Comparison of ENCODE assay signal across 13 cellular contexts in the genomic region with DNA sequence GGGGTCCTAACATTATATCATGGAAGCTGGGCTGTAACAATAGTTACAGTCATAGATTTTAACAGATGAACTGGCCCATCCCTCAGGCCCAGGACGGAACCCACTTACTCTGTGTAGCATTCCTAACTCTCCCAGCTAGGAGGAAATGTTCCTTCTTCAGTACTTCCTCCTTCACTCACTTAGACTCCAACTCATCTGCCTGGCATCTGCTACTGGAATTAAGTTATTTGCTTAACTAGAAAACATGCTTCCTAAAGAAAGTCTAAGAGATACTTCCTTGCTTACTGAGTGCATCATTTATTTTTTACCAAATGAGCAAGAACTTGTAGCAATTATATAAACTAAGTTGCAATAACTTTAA. TPM values are rescaled to one million over a fixed set of nuclear protein-coding genes. Genes with fewer than 3 reads are reported as not detected.
DNase-seq lines count a peak whose midpoint lies in the region; ATAC-seq, FAIRE-seq and TF ChIP-seq lines count a peak whose summit lies in the region.
"Had no signal": no experiment of that assay in that cellular context is flagged by ENCODE, and none has a peak within 500 bp of the region (broad histone marks: within the 10 kb centered on the region; RNA-seq: fewer than 3 reads in every experiment).

No MANE protein-coding gene starts in this region.

- BruUV-seq in endothelial cell of umbilical vein (replicated peaks; lab: Mats Ljungman, UMichigan): no TSS peak

- dilution Hi-C loops in endothelial cell of umbilical vein (cut with MboI; ENCODE audit: extremely low pct_ligation_motif_present, low sequenced_read_pairs): no loop called here

- CTCF ChIA-PET in AG04449 (lab: Yijun Ruan, JAX) (interaction anchor here (0.6 to 4.4 kb wide), 7 partner anchors 12 to 354 kb away, joined by 3 to 30 read pairs (median 6); no protein-coding TSS in a partner anchor), endothelial cell of umbilical vein (lab: Charles Lee) (interaction anchor here (0.8 to 1.3 kb wide), 6 partner anchors 11 to 194 kb away, joined by 3 to 6 read pairs (median 3); partner anchors contain the start of gene GCLC)

- TF ChIP-seq CTCF in AG04449 (IDR thresholded peaks at IDR 0.05; ENCODE audit: insufficient read depth, low read length, missing control alignments): no peak
- TF ChIP-seq CTCF in endothelial cell of umbilical vein (IDR thresholded peaks at IDR 0.05; ENCODE audit: extremely low read depth in 1 of 2, insufficient read depth in 1 of 2, low read depth in 1 of 2, low read length in 2 of 2): no peak

- no peaks in the 10 kb centered on the region for H4K20me1 ChIP-seq in endothelial cell of umbilical vein (replicated peaks; ENCODE audit: control insufficient read depth, extremely low read depth, insufficient read depth, low read length)

- no peak overlapping the region for H2AFZ ChIP-seq in endothelial cell of umbilical vein (ENCODE audit: low read depth, low read length)

- POLR2A ChIA-PET in AG04449 (lab: Yijun Ruan, JAX) (interaction anchor here (0.6 to 0.8 kb wide), 3 partner anchors 24 to 91 kb away, joined by 3 read pairs; no protein-coding TSS in a partner anchor), endothelial cell of umbilical vein (lab: Charles Lee) (no interaction called here)

- H3K27me3 ChIP-seq in endothelial cell of umbilical vein (ENCODE audit: control insufficient read depth in 2 of 2, insufficient read depth in 2 of 2, low read length in 2 of 2) (no peaks in the 10 kb centered on the region), muscle layer of colon (ENCODE audit: control insufficient read depth in 1 of 2, insufficient read depth in 2 of 2, low read length in 2 of 2) (no peaks in the 10 kb centered on the region)

- H3K36me3 ChIP-seq in endothelial cell of umbilical vein (ENCODE audit: control insufficient read depth in 2 of 2, extremely low read depth in 1 of 2, insufficient read depth in 2 of 2, low read length in 2 of 2): peaks cover 1 to 3% of the 10 kb centered on the region in 2 experiments
- H3K36me3 ChIP-seq in muscle layer of colon (ENCODE audit: insufficient read depth, low read length): peaks cover 13% of the 10 kb centered on the region

- no peak overlapping the region for H3K27ac ChIP-seq in endothelial cell of umbilical vein (ENCODE audit: insufficient read depth, low read depth, low read length)
- peak overlapping the region; percentile 54 for H3K27ac ChIP-seq in muscle layer of colon (ENCODE audit: low read depth, low read length)
- H3K27ac ChIP-seq: KMS-11 had no signal

- H3K4me2 ChIP-seq in endothelial cell of umbilical vein (ENCODE audit: insufficient read depth, low read length): peak overlapping the region; percentile 55
- H3K4me2 ChIP-seq: KMS-11 had no signal

- peak; percentile 21 for FAIRE-seq in endothelial cell of umbilical vein (lab: Jason Lieb, UNC)
- FAIRE-seq: colon had no signal

- no peak for TF ChIP-seq POLR2A in endothelial cell of umbilical vein (IDR thresholded peaks at IDR 0.05; ENCODE audit: low read depth, low read length)

- H3K4me3 ChIP-seq in AG04449 (ENCODE audit: low read depth, low read length) (no peak overlapping the region), endothelial cell of umbilical vein (replicated peaks in 1 of 3; ENCODE audit: insufficient read depth in 1 of 3, low read depth in 1 of 3, low read length in 3 of 3) (no peak overlapping the region), muscle layer of colon (ENCODE audit: low read depth in 1 of 2, low read length in 2 of 2) (no peak overlapping the region)

- intact Hi-C loops in endothelial cell of umbilical vein (cut with micrococcal nuclease): no loop called here

- H3K9me3 ChIP-seq in endothelial cell of umbilical vein (replicated peaks; ENCODE audit: control insufficient read depth, insufficient read depth, low read length): no peaks in the 10 kb centered on the region
- H3K9me3 ChIP-seq in muscle layer of colon (ENCODE audit: low read length): no peaks in the 10 kb centered on the region

- peak; percentile 45 for DNase-seq in AG04449 (ENCODE audit: low read depth, low spot score)
- DNase-seq in NCI-H226: peak; percentile 47
- peak; percentile 43 for DNase-seq in endothelial cell of umbilical vein (ENCODE audit: low read depth, low spot score)
- no peak for DNase-seq in NCI-H2196 (lab: John Stamatoyannopoulos, UW; ENCODE audit: unreplicated experiment)
- no peak for DNase-seq in NCI-H524 treated with DMSO at 0.1 percent for 48 hours (lab: John Stamatoyannopoulos, UW)
- no peak for DNase-seq in SHP77 treated with DMSO at 0.1 percent for 48 hours (lab: John Stamatoyannopoulos, UW)
- DNase-seq: CD4-positive, alpha-beta T cell; NCI-H526; posterior cingulate gyrus had no signal

- H3K9ac ChIP-seq in endothelial cell of umbilical vein (replicated peaks; ENCODE audit: extremely low read depth, insufficient read depth, low read length) (no peak overlapping the region), muscle layer of colon (ENCODE audit: low read length) (no peak overlapping the region)
- H3K9ac ChIP-seq: KMS-11 had no signal

- peaks cover 3% of the 10 kb centered on the region for H3K79me2 ChIP-seq in endothelial cell of umbilical vein (ENCODE audit: control insufficient read depth, insufficient read depth, low read length)

- H3K9me1 ChIP-seq in endothelial cell of umbilical vein (replicated peaks; ENCODE audit: control insufficient read depth, extremely low read depth, insufficient read depth, low read length): no peaks in the 10 kb centered on the region

- peaks cover 13% of the 10 kb centered on the region for H3K4me1 ChIP-seq in endothelial cell of umbilical vein (ENCODE audit: control insufficient read depth, extremely low read depth, insufficient read depth, low read length)
- H3K4me1 ChIP-seq in muscle layer of colon (ENCODE audit: insufficient read depth, low read length): peaks cover 58% of the 10 kb centered on the region

- ATAC-seq in HG02938 (IDR thresholded peaks at IDR 0.05; ENCODE audit: unreplicated experiment): no peak

TF ChIP-seq in endothelial cell of umbilical vein, 7 proteins besides CTCF, POLR2A, EP300 and RAD21:
- TF ChIP-seq FOS (IDR thresholded peaks at IDR 0.05; ENCODE audit: borderline replicate concordance, insufficient read depth, low read length) (peak; percentile 30), JUN (IDR thresholded peaks at IDR 0.05; ENCODE audit: borderline replicate concordance, insufficient read depth, insufficient read length, low read depth) (no peak)
TF ChIP-seq in endothelial cell of umbilical vein: peak in this region for 1.

RNA-seq across cellular contexts. Expression of gene GCLC, which starts 20.5 kb away (rescaled TPM):
- 17.3 and 22.8 TPM in 2 replicates for total RNA-seq in endothelial cell of umbilical vein
- 7.2 and 7.3 TPM in 2 replicates for polyA plus RNA-seq in endothelial cell of umbilical vein
- polyA plus RNA-seq in endothelial cell of umbilical vein (2011; cell fraction: cytosol; rRNA removed): 9.2 and 11.2 TPM in 2 replicates
- polyA plus RNA-seq in endothelial cell of umbilical vein (2011; cell fraction: nucleus; rRNA removed): 24.8 and 29.0 TPM in 2 replicates
- 15.9 and 18.9 TPM in 2 replicates for polyA plus RNA-seq in endothelial cell of umbilical vein (2012)
- polyA minus RNA-seq in endothelial cell of umbilical vein: 25.9 and 26.3 TPM in 2 replicates
- polyA minus RNA-seq in endothelial cell of umbilical vein (2011; cell fraction: cytosol; rRNA and poly(A)+ RNA removed): 18.5 TPM
- 21.6 and 32.4 TPM in 2 replicates for polyA minus RNA-seq in endothelial cell of umbilical vein (2011; cell fraction: nucleus; rRNA and poly(A)+ RNA removed)

Comparison
In these comparisons a context has a peak if more than half of its experiments do, and no peak if none do; other contexts are left out.
1. DNase-seq: peak in AG04449 (single experiment), NCI-H226 (single experiment) and endothelial cell of umbilical vein (single experiment); none in NCI-H2196 (single experiment), NCI-H524 treated with DMSO at 0.1 percent for 48 hours (single experiment) and SHP77 treated with DMSO at 0.1 percent for 48 hours (single experiment).